Comparison of ENCODE assay signal across 21 cellular contexts in genomic region chr1:149977345-149977744, GRCh38. TPM values are rescaled to one million over a fixed set of nuclear protein-coding genes. Genes with fewer than 3 reads are reported as not detected.
DNase-seq lines count a peak whose midpoint lies in the region; ATAC-seq and TF ChIP-seq lines count a peak whose summit lies in the region.
"Had no signal": no experiment of that assay in that cellular context is flagged by ENCODE, and none has a peak within 500 bp of the region (broad histone marks: within the 10 kb centered on the region; RNA-seq: fewer than 3 reads in every experiment).

No MANE protein-coding gene starts in this region.

- H3K36me3 ChIP-seq in gastrocnemius medialis: peaks cover 0 to 40% of the 10 kb centered on the region in 2 donors

- H3K27me3 Mint-ChIP-seq in activated CD4-positive, alpha-beta T cell treated with anti-CD3 and anti-CD28 coated beads, Interleukin-2, amount 10 ng/mL, durations not matched to agents 7 days and 5 days: no peaks in the 10 kb centered on the region
- H3K27me3 Mint-ChIP-seq: activated naive CD4-positive, alpha-beta T cell treated with anti-CD3 and anti-CD28 coated beads, Interleukin-2, amount 50 U/mL, for 24 hours; type B pancreatic cell had no signal

- H3K36me3 Mint-ChIP-seq in activated CD4-positive, alpha-beta T cell treated with anti-CD3 and anti-CD28 coated beads, Interleukin-2, amount 10 ng/mL, durations not matched to agents 7 days and 5 days (ENCODE audit: low read depth): peaks cover 5% of the 10 kb centered on the region

- CTCF ChIA-PET in activated CD4-positive, alpha-beta T cell treated with anti-CD3 and anti-CD28 coated beads, Interleukin-2, amount 10 ng/mL, durations not matched to agents 7 days and 5 days (lab: Charles Lee): no interaction called here

- TF ChIP-seq POLR2A in gastrocnemius medialis (IDR thresholded peaks at IDR 0.05): no peak

- peaks cover 42 to 45% of the 10 kb centered on the region in 2 donors for H3K4me1 ChIP-seq in gastrocnemius medialis

- peaks cover 18% of the 10 kb centered on the region for H3K4me1 Mint-ChIP-seq in activated CD4-positive, alpha-beta T cell treated with anti-CD3 and anti-CD28 coated beads, Interleukin-2, amount 10 ng/mL, durations not matched to agents 7 days and 5 days

- no peak overlapping the region for H3K4me3 Mint-ChIP-seq in activated CD4-positive, alpha-beta T cell treated with anti-CD3 and anti-CD28 coated beads, Interleukin-2, amount 10 ng/mL, durations not matched to agents 7 days and 5 days
- H3K4me3 Mint-ChIP-seq: activated naive CD4-positive, alpha-beta T cell treated with anti-CD3 and anti-CD28 coated beads, Interleukin-2, amount 50 U/mL, for 24 hours; activated T-cell treated with anti-CD3 and anti-CD28 coated beads, Interleukin-2, amount 50 U/mL, for 72 hours; B cell; type B pancreatic cell had no signal

- TF ChIP-seq CTCF in gastrocnemius medialis (IDR thresholded peaks at IDR 0.05 in 4 of 5, conservative IDR thresholded peaks at IDR 0.05 in 1 of 5): no peak

- intact Hi-C loops in gastrocnemius medialis (cut with DNase I; ENCODE audit: low total_unique reads) (no loop called here), left cardiac atrium (cut with DNase I) (no loop called here)

- POLR2A ChIA-PET in activated CD4-positive, alpha-beta T cell treated with anti-CD3 and anti-CD28 coated beads, Interleukin-2, amount 10 ng/mL, durations not matched to agents 7 days and 5 days (lab: Charles Lee): no interaction called here

- no peaks in the 10 kb centered on the region for H3K9me3 ChIP-seq in gastrocnemius medialis
- H3K9me3 ChIP-seq: Caco-2 had no signal

- ATAC-seq in gastrocnemius medialis (peak; percentile 63 to 88), left cardiac atrium (no peak)
- ATAC-seq: activated T-cell treated with anti-CD3 and anti-CD28 coated beads, Interleukin-2, amount 50 U/mL, for 72 hours; HepG2; left ventricle myocardium superior had no signal

- H3K9me3 Mint-ChIP-seq in activated CD4-positive, alpha-beta T cell treated with anti-CD3 and anti-CD28 coated beads, Interleukin-2, amount 10 ng/mL, durations not matched to agents 7 days and 5 days: no peaks in the 10 kb centered on the region
- H3K9me3 Mint-ChIP-seq: activated naive CD4-positive, alpha-beta T cell treated with anti-CD3 and anti-CD28 coated beads, Interleukin-2, amount 50 U/mL, for 24 hours; activated T-cell treated with anti-CD3 and anti-CD28 coated beads, Interleukin-2, amount 50 U/mL, for 72 hours; type B pancreatic cell had no signal

- in situ Hi-C loops in gastrocnemius medialis (cut with MboI; ENCODE audit: low sequenced_read_pairs in 4 of 4): no loop called here

- peak; percentile 19 to 94 (median 77) for DNase-seq in NCI-H1417 (lab: John Stamatoyannopoulos, UW)
- no peak for DNase-seq in NCI-H1417 treated with DMSO at 0.1 percent for 48 hours (lab: John Stamatoyannopoulos, UW)
- DNase-seq in NCI-H2029 treated with DMSO at 0.1 percent for 48 hours (lab: John Stamatoyannopoulos, UW): peak; percentile 87
- DNase-seq in NCI-H510A treated with DMSO at 0.1 percent for 48 hours (lab: John Stamatoyannopoulos, UW): peak; percentile 90
- no peak for DNase-seq in gastrocnemius medialis
- no peak for DNase-seq in left cardiac atrium
- DNase-seq in activated CD4-positive, alpha-beta T cell treated with anti-CD3 and anti-CD28 coated beads, Interleukin-2, amount 10 ng/mL, durations not matched to agents 7 days and 5 days: no peak
- DNase-seq in mucosa of gallbladder (ENCODE audit: low spot score): no peak
- DNase-seq: activated T-cell treated with anti-CD3 and anti-CD28 coated beads, Interleukin-2, amount 50 U/mL, for 72 hours; Caco-2; HCEC 1CT; left ventricle myocardium superior; NCI-H2227 treated with DMSO at 0.1 percent for 48 hours; Right ventricle myocardium superior; small intestine; stimulated activated CD4-positive, alpha-beta T cell treated with anti-CD3 and anti-CD28 coated beads, Interleukin-4, amount 100 ng/mL, for 1 hour had no signal

- H3K27me3 ChIP-seq in gastrocnemius medialis: no peaks in the 10 kb centered on the region

- H3K27ac Mint-ChIP-seq in activated CD4-positive, alpha-beta T cell treated with anti-CD3 and anti-CD28 coated beads, Interleukin-2, amount 10 ng/mL, durations not matched to agents 7 days and 5 days: no peak overlapping the region
- H3K27ac Mint-ChIP-seq: activated naive CD4-positive, alpha-beta T cell treated with anti-CD3 and anti-CD28 coated beads, Interleukin-2, amount 50 U/mL, for 24 hours; activated T-cell treated with anti-CD3 and anti-CD28 coated beads, Interleukin-2, amount 50 U/mL, for 72 hours; B cell; type B pancreatic cell had no signal

- peak overlapping the region in 1 of 4 donors; percentile 14 for H3K4me3 ChIP-seq in gastrocnemius medialis

- peak overlapping the region; percentile 64 to 77 (median 69) for H3K27ac ChIP-seq in gastrocnemius medialis
- H3K27ac ChIP-seq: epithelial cell of prostate had no signal

RNA-seq across cellular contexts. Expression of gene OTUD7B, which starts 33.2 kb away (rescaled TPM):
- total RNA-seq in gastrocnemius medialis: 10 to 100 TPM; 27.2 to 51.3 (median 43.6) TPM
- 10 to 100 TPM; 20.3 to 21.4 TPM for total RNA-seq in left cardiac atrium
- 10 to 100 TPM in 1 of 2 experiments, 1 to 10 TPM in 1; 9.9 to 10.6 TPM for total RNA-seq in activated CD4-positive, alpha-beta T cell treated with anti-CD3 and anti-CD28 coated beads, Interleukin-2, amount 10 ng/mL, durations not matched to agents 7 days and 5 days
- 35.2 TPM for total RNA-seq in mucosa of gallbladder

RNA-seq across cellular contexts. Expression of gene MTMR11, which starts 40.7 kb away (rescaled TPM):
- 1 to 10 TPM; 1.2 to 4.6 (median 3.5) TPM for total RNA-seq in gastrocnemius medialis
- total RNA-seq in left cardiac atrium: 1 to 10 TPM; 3.9 to 6.0 TPM
- total RNA-seq in activated CD4-positive, alpha-beta T cell treated with anti-CD3 and anti-CD28 coated beads, Interleukin-2, amount 10 ng/mL, durations not matched to agents 7 days and 5 days: 1 to 10 TPM; 2.1 to 2.8 TPM
- 97.8 TPM for total RNA-seq in mucosa of gallbladder
- total RNA-seq: B cell had no signal

RNA-seq across cellular contexts. Expression of gene SF3B4, which starts 49.7 kb away (rescaled TPM):
- 10 to 100 TPM in 1 of 4 donors, 1 to 10 TPM in 3; 4.4 to 17.4 (median 8.1) TPM for total RNA-seq in gastrocnemius medialis
- total RNA-seq in left cardiac atrium: 10 to 100 TPM; 25.4 to 30.7 TPM
- total RNA-seq in activated CD4-positive, alpha-beta T cell treated with anti-CD3 and anti-CD28 coated beads, Interleukin-2, amount 10 ng/mL, durations not matched to agents 7 days and 5 days: 100 to 1,000 TPM in 1 of 2 experiments, 10 to 100 TPM in 1; 90.2 to 101 TPM
- 43.7 TPM for total RNA-seq in mucosa of gallbladder

RNA-seq across cellular contexts. Expression of gene SV2A, which starts 59.7 kb away (rescaled TPM):
- total RNA-seq in gastrocnemius medialis (under 1 TPM; 0.12 to 0.56 (median 0.30) TPM), left cardiac atrium (1 to 10 TPM in 1 of 2 donors, under 1 TPM in 1; 0.71 to 1.5 TPM), mucosa of gallbladder (3.4 TPM)
- total RNA-seq in activated CD4-positive, alpha-beta T cell treated with anti-CD3 and anti-CD28 coated beads, Interleukin-2, amount 10 ng/mL, durations not matched to agents 7 days and 5 days: 1 to 10 TPM; 7.5 to 7.7 TPM

Comparison
In these comparisons a context has a peak if more than half of its experiments do, and no peak if none do; other contexts are left out.
1. DNase-seq: peak in NCI-H1417 (3 of 3), NCI-H2029 treated with DMSO at 0.1 percent for 48 hours (single experiment) and NCI-H510A treated with DMSO at 0.1 percent for 48 hours (single experiment); none in NCI-H1417 treated with DMSO at 0.1 percent for 48 hours (single experiment), gastrocnemius medialis (0 of 2), left cardiac atrium (single experiment), activated CD4-positive, alpha-beta T cell treated with anti-CD3 and anti-CD28 coated beads, Interleukin-2, amount 10 ng/mL, durations not matched to agents 7 days and 5 days (single experiment) and mucosa of gallbladder (single experiment).
2. ATAC-seq: peak in gastrocnemius medialis (2 of 2); none in left cardiac atrium (0 of 2).
3. RNA of gene MTMR11, which starts 40.7 kb away (total RNA-seq): 97.8 TPM in mucosa of gallbladder (single experiment); 3.9 to 6.0 TPM in left cardiac atrium, 1.2 to 4.6 TPM in gastrocnemius medialis and 2.1 to 2.8 TPM in activated CD4-positive, alpha-beta T cell treated with anti-CD3 and anti-CD28 coated beads, Interleukin-2, amount 10 ng/mL, durations not matched to agents 7 days and 5 days; every median in the first group is over 10 times any median in the second.